Comparison of ENCODE assay signal across 8 cellular contexts in the genomic region with DNA sequence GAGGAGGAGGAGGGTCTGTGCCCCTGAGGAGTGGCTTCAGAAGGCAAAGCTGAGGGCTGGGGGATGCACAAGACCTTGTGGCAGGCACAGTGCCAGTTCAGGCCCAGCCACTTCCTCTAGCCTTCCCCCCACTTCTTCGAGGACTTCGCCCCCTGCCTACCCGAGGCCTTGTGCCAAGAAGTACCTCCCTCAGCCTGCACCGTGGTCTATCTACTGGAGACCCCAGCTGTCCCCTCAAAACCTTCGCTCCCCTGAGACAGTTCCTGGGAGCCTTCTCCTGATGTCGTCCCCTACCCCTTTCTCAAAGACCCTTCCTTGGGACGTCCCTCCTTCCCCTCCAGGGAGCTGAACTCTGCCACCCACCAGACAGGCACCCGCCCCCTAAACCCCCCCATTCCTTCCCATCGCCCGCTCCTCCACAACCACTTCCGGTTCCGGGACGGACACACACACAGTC. TPM values are rescaled to one million over a fixed set of nuclear protein-coding genes. Genes with fewer than 3 reads are reported as not detected.
DNase-seq lines count a peak whose midpoint lies in the region; ATAC-seq and TF ChIP-seq lines count a peak whose summit lies in the region.

No MANE protein-coding gene starts in this region.

- H3K36me3 ChIP-seq in heart left ventricle: peaks cover 0 to 34% (median 8%) of the 10 kb centered on the region in 9 donors
- peaks cover 2 to 14% of the 10 kb centered on the region in 2 donors for H3K36me3 ChIP-seq in psoas muscle (ENCODE audit: insufficient read depth in 1 of 2, low read depth in 1 of 2)

- no peak for TF ChIP-seq POLR2A in heart left ventricle (IDR thresholded peaks at IDR 0.05)

- H3K4me3 Mint-ChIP-seq in activated naive CD4-positive, alpha-beta T cell treated with anti-CD3 and anti-CD28 coated beads for 36 hours: peak overlapping the region; percentile 92

- H3K4me1 Mint-ChIP-seq in activated naive CD4-positive, alpha-beta T cell treated with anti-CD3 and anti-CD28 coated beads for 36 hours (ENCODE audit: low read depth): peaks cover 55% of the 10 kb centered on the region

- peak overlapping the region; percentile 93 for H3K4me3 ChIP-seq in AG04449 (ENCODE audit: low read depth, low read length)
- H3K4me3 ChIP-seq in heart left ventricle: peak overlapping the region; percentile 67 to 100 (median 88)
- peak overlapping the region; percentile 79 for H3K4me3 ChIP-seq in psoas muscle

- CTCF ChIA-PET in AG04449 (lab: Yijun Ruan, JAX): interaction anchor here (0.9 to 2.3 kb wide), 9 partner anchors 9 to 131 kb away, joined by 3 to 17 read pairs (median 5); a partner anchor contains a TSS
- CTCF ChIA-PET in activated naive CD4-positive, alpha-beta T cell treated with anti-CD3 and anti-CD28 coated beads for 36 hours (lab: Charles Lee): interaction anchor here (0.7 to 1.9 kb wide), 10 partner anchors 10 to 147 kb away, joined by 3 to 19 read pairs (median 4); a partner anchor contains a TSS

- intact Hi-C loops in activated naive CD4-positive, alpha-beta T cell treated with anti-CD3 and anti-CD28 coated beads for 36 hours (cut with micrococcal nuclease): loop anchor here (2.0 to 5.0 kb wide), 4 partner anchors 90 to 274 kb away; a partner anchor contains a TSS
- intact Hi-C loops in heart left ventricle (cut with DNase I): loop anchor here in 4 of 10 donors (2.0 to 5.0 kb wide), 5 partner anchors 26 to 72 kb away; a partner anchor contains a TSS
- intact Hi-C loops in psoas muscle (cut with DNase I): loop anchor here in 1 of 2 donors (5.0 to 10.0 kb wide), 2 partner anchors 34 to 194 kb away; a partner anchor contains a TSS

- no peaks in the 10 kb centered on the region for H3K27me3 Mint-ChIP-seq in activated naive CD4-positive, alpha-beta T cell treated with anti-CD3 and anti-CD28 coated beads for 36 hours (ENCODE audit: low read depth)

- peak overlapping the region; percentile 88 to 100 (median 99) for H3K27ac ChIP-seq in heart left ventricle
- H3K27ac ChIP-seq in psoas muscle: peak overlapping the region; percentile 99

- H3K27me3 ChIP-seq in heart left ventricle: no peaks in the 10 kb centered on the region
- no peaks in the 10 kb centered on the region for H3K27me3 ChIP-seq in psoas muscle (ENCODE audit: insufficient read depth in 3 of 3, low read length in 2 of 3)

- TF ChIP-seq CTCF in AG04449 (IDR thresholded peaks at IDR 0.05; ENCODE audit: insufficient read depth, low read length, missing control alignments): no peak
- TF ChIP-seq CTCF in heart left ventricle (IDR thresholded peaks at IDR 0.05): no peak
- no peak for TF ChIP-seq CTCF in psoas muscle (IDR thresholded peaks at IDR 0.05)

- no peaks in the 10 kb centered on the region for H3K9me3 Mint-ChIP-seq in activated naive CD4-positive, alpha-beta T cell treated with anti-CD3 and anti-CD28 coated beads for 36 hours

- no peaks in the 10 kb centered on the region for H3K9me3 ChIP-seq in heart left ventricle
- H3K9me3 ChIP-seq in psoas muscle: no peaks in the 10 kb centered on the region

- DNase-seq in AG04449 (ENCODE audit: low read depth, low spot score): no peak
- peak; percentile 27 to 66 for DNase-seq in Kasumi-1 (lab: John Stamatoyannopoulos, UW)
- DNase-seq in activated naive CD4-positive, alpha-beta T cell treated with anti-CD3 and anti-CD28 coated beads for 36 hours: peak; percentile 56
- DNase-seq in heart left ventricle: peak in 1 of 5 donors; percentile 53
- peak in 1 of 2 donors; percentile 46 for DNase-seq in psoas muscle
- DNase-seq in NCI-H510A (lab: John Stamatoyannopoulos, UW): no peak
- no peak for DNase-seq in NCI-H1694 (lab: John Stamatoyannopoulos, UW)

- POLR2A ChIA-PET in AG04449 (lab: Yijun Ruan, JAX): interaction anchor here (0.6 to 2.1 kb wide), 13 partner anchors 9 to 203 kb away, joined by 3 to 19 read pairs (median 4); a partner anchor contains a TSS

- peak overlapping the region; percentile 95 for H3K27ac Mint-ChIP-seq in activated naive CD4-positive, alpha-beta T cell treated with anti-CD3 and anti-CD28 coated beads for 36 hours

- peak; percentile 9 for ATAC-seq in GM18858 (IDR thresholded peaks at IDR 0.05; ENCODE audit: unreplicated experiment)
- peak in 2 of 4 donors; percentile 1 to 60 for ATAC-seq in heart left ventricle
- no peak for ATAC-seq in psoas muscle

- H3K4me1 ChIP-seq in heart left ventricle (peaks cover 0 to 54% (median 34%) of the 10 kb centered on the region in 12 donors), psoas muscle (peaks cover 21% of the 10 kb centered on the region)

- 1 to 3% (median 2%) methylated on average over 10 to 13 of the region's 13 CpGs for WGBS in heart left ventricle, 4 donors
- WGBS in psoas muscle, 3 donors: 0 to 2% (median 1%) methylated on average over 13 of the region's 13 CpGs

- H3K36me3 Mint-ChIP-seq in activated naive CD4-positive, alpha-beta T cell treated with anti-CD3 and anti-CD28 coated beads for 36 hours (ENCODE audit: low read depth): peaks cover 12% of the 10 kb centered on the region

RNA-seq across cellular contexts. Expression of a gene that starts 0.6 kb away (rescaled TPM):
- 10 to 100 TPM; 52.6 to 56.6 TPM for total RNA-seq in activated naive CD4-positive, alpha-beta T cell treated with anti-CD3 and anti-CD28 coated beads for 36 hours
- total RNA-seq in heart left ventricle (10 to 100 TPM; 19.4 to 38.1 (median 25.2) TPM), psoas muscle (10 to 100 TPM; 25.4 to 37.9 (median 27.9) TPM)
- polyA plus RNA-seq in heart left ventricle (10 to 100 TPM; 15.0 to 29.7 TPM), psoas muscle (10 to 100 TPM; 22.0 to 44.9 (median 23.8) TPM)

RNA-seq across cellular contexts. Expression of a gene that starts 12.0 kb away (rescaled TPM):
- total RNA-seq in activated naive CD4-positive, alpha-beta T cell treated with anti-CD3 and anti-CD28 coated beads for 36 hours: under 1 TPM; 0.21 to 0.27 TPM
- total RNA-seq in heart left ventricle (under 1 TPM in 3 of 9 donors, not detected in 6; 0.11 to 0.32 (median 0.22) TPM), psoas muscle (under 1 TPM in 3 of 4 donors, not detected in 1; 0.10 to 0.17 (median 0.15) TPM)
- polyA plus RNA-seq in heart left ventricle (under 1 TPM; 0.15 to 0.28 TPM), psoas muscle (under 1 TPM in 2 of 3 donors, not detected in 1; 0.17 to 0.21 TPM)

RNA-seq across cellular contexts. Expression of a gene that starts 25.7 kb away (rescaled TPM):
- total RNA-seq in activated naive CD4-positive, alpha-beta T cell treated with anti-CD3 and anti-CD28 coated beads for 36 hours: 10 to 100 TPM; 17.3 to 17.8 TPM
- total RNA-seq in heart left ventricle (10 to 100 TPM; 17.4 to 39.0 (median 24.7) TPM), psoas muscle (10 to 100 TPM; 12.7 to 29.6 (median 16.9) TPM)
- polyA plus RNA-seq in heart left ventricle (10 to 100 TPM; 14.6 to 23.6 TPM), psoas muscle (10 to 100 TPM; 20.7 to 35.6 (median 25.7) TPM)

RNA-seq across cellular contexts. Expression of a gene that starts 35.3 kb away (rescaled TPM):
- 10 to 100 TPM; 43.0 to 47.8 TPM for total RNA-seq in activated naive CD4-positive, alpha-beta T cell treated with anti-CD3 and anti-CD28 coated beads for 36 hours
- total RNA-seq in heart left ventricle (10 to 100 TPM; 56.7 to 96.4 (median 82.6) TPM), psoas muscle (10 to 100 TPM; 72.3 to 86.2 (median 77.1) TPM)
- polyA plus RNA-seq in heart left ventricle (100 to 1,000 TPM in 1 of 2 donors, 10 to 100 TPM in 1; 54.1 to 108 TPM), psoas muscle (100 to 1,000 TPM in 2 of 3 donors, 10 to 100 TPM in 1; 79.2 to 157 (median 104) TPM)

RNA-seq across cellular contexts. Expression of a gene that starts 41.3 kb away (rescaled TPM):
- total RNA-seq in activated naive CD4-positive, alpha-beta T cell treated with anti-CD3 and anti-CD28 coated beads for 36 hours: 1 to 10 TPM; 2.3 to 2.4 TPM
- total RNA-seq in heart left ventricle: 1 to 10 TPM in 4 of 9 donors, under 1 TPM in 4, not detected in 1; 0.32 to 7.2 (median 0.99) TPM
- polyA plus RNA-seq in heart left ventricle: under 1 TPM; 0.34 to 0.60 TPM
- under 1 TPM; 0.44 to 0.99 (median 0.86) TPM for total RNA-seq in psoas muscle
- under 1 TPM in 2 of 3 donors, not detected in 1; 0.29 to 0.82 TPM for polyA plus RNA-seq in psoas muscle

Comparison
In these comparisons a context has a peak if more than half of its experiments do, and no peak if none do; other contexts are left out.
1. DNase-seq: peak in Kasumi-1 (2 of 2) and activated naive CD4-positive, alpha-beta T cell treated with anti-CD3 and anti-CD28 coated beads for 36 hours (single experiment); none in AG04449 (single experiment), NCI-H510A (single experiment) and NCI-H1694 (single experiment).
2. Peak in every context shown above with its lines, with median percentiles within 50 percentile points of each other: H3K4me3 ChIP-seq.